24 cellular contexts compared by ENCODE assay signal in genomic region chr2:104825124-104825865, GRCh38. TPM values are rescaled to one million over a fixed set of nuclear protein-coding genes. Genes with fewer than 3 reads are reported as not detected.
DNase-seq lines count a peak whose midpoint lies in the region; ATAC-seq, FAIRE-seq and TF ChIP-seq lines count a peak whose summit lies in the region.
"Had no signal": no experiment of that assay in that cellular context is flagged by ENCODE, and none has a peak within 500 bp of the region (broad histone marks: within the 10 kb centered on the region; RNA-seq: fewer than 3 reads in every experiment).

No MANE protein-coding gene starts in this region.

- H3K4me3 ChIP-seq in HEK293 (ENCODE audit: low read depth, low read length) = no peak overlapping the region
- H3K4me3 ChIP-seq in kidney epithelial cell (ENCODE audit: low read depth, low read length) = no peak overlapping the region
- H3K4me3 ChIP-seq: BLaER1, GM23338, HAP-1, Peyer's patch had no signal

- DNase-seq in astrocyte of the hippocampus (ENCODE audit: low read depth, low spot score) (peak; percentile 77), kidney epithelial cell (ENCODE audit: low read depth) (peak; percentile 67), urothelium cell line (ENCODE audit: low spot score) (peak; percentile 69), DMS153 treated with DMSO at 0.1 percent for 48 hours (lab: John Stamatoyannopoulos, UW; ENCODE audit: unreplicated experiment) (no peak), SHP77 treated with DMSO at 0.1 percent for 48 hours (lab: John Stamatoyannopoulos, UW) (no peak)
- DNase-seq in stimulated activated effector memory CD8-positive, alpha-beta T cell treated with anti-CD3 and anti-CD28 coated beads, Interleukin-12 subunit alpha, Interleukin-12 subunit beta, amount 100 ng/mL, for 72 hours (ENCODE audit: low spot score in 2 of 2) = no peak
- DNase-seq: CD4-positive, alpha-beta T cell; COR-L47; IMR-90; NCI-H1694; NCI-H2081; NCI-H2171 treated with DMSO at 0.1 percent for 48 hours; NCI-H524 treated with DMSO at 0.1 percent for 48 hours; NCI-H82; Peyer's patch had no signal

- no peaks in the 10 kb centered on the region for H3K27me3 ChIP-seq in kidney epithelial cell (ENCODE audit: control insufficient read depth, insufficient read depth, low read length)
- H3K27me3 ChIP-seq: BLaER1, Peyer's patch had no signal

- no peak for ATAC-seq in stimulated activated effector memory CD8-positive, alpha-beta T cell treated with anti-CD3 and anti-CD28 coated beads, Interleukin-12 subunit alpha, Interleukin-12 subunit beta, amount 100 ng/mL, for 72 hours
- ATAC-seq: GM23338, Right ventricle myocardium inferior had no signal

- no peak for TF ChIP-seq CTCF in HEK293 (tag by site-specific recombination; IDR thresholded peaks at IDR 0.05)
- TF ChIP-seq CTCF in kidney epithelial cell (IDR thresholded peaks at IDR 0.05; ENCODE audit: insufficient read depth, low read length, poor library complexity, severe bottlenecking) = no peak

- H3K4me1 Mint-ChIP-seq in stimulated activated effector memory CD8-positive, alpha-beta T cell treated with anti-CD3 and anti-CD28 coated beads, Interleukin-12 subunit alpha, Interleukin-12 subunit beta, amount 100 ng/mL, for 72 hours = no peaks in the 10 kb centered on the region
- H3K4me1 Mint-ChIP-seq: GM23338 had no signal

- no peak overlapping the region for H3K27ac Mint-ChIP-seq in stimulated activated effector memory CD8-positive, alpha-beta T cell treated with anti-CD3 and anti-CD28 coated beads, Interleukin-12 subunit alpha, Interleukin-12 subunit beta, amount 100 ng/mL, for 72 hours
- H3K27ac Mint-ChIP-seq: CD4-positive, alpha-beta T cell; GM23338 had no signal

- no peaks in the 10 kb centered on the region; a peak in 1 of 3 replicates for H3K36me3 ChIP-seq in HEK293 (ENCODE audit: control insufficient read depth in 2 of 2, insufficient read depth in 1 of 2, low read length in 2 of 2)
- H3K36me3 ChIP-seq in kidney epithelial cell (ENCODE audit: control insufficient read depth, insufficient read depth, low read length) = no peaks in the 10 kb centered on the region
- H3K36me3 ChIP-seq: BLaER1, HAP-1, Peyer's patch had no signal

- no peak overlapping the region for H3K4me3 Mint-ChIP-seq in stimulated activated effector memory CD8-positive, alpha-beta T cell treated with anti-CD3 and anti-CD28 coated beads, Interleukin-12 subunit alpha, Interleukin-12 subunit beta, amount 100 ng/mL, for 72 hours
- H3K4me3 Mint-ChIP-seq: CD4-positive, alpha-beta T cell; GM23338 had no signal

- no peaks in the 10 kb centered on the region for H3K9me3 ChIP-seq in HEK293 (ENCODE audit: control insufficient read depth, insufficient read depth, low read depth, low read length)
- H3K9me3 ChIP-seq: BLaER1, HAP-1, Peyer's patch had no signal

- H3K9me3 Mint-ChIP-seq in stimulated activated effector memory CD8-positive, alpha-beta T cell treated with anti-CD3 and anti-CD28 coated beads, Interleukin-12 subunit alpha, Interleukin-12 subunit beta, amount 100 ng/mL, for 72 hours = peaks cover 5% of the 10 kb centered on the region
- H3K9me3 Mint-ChIP-seq: CD4-positive, alpha-beta T cell had no signal

- CTCF ChIA-PET in HEK293 (lab: Yijun Ruan, JAX) = interaction anchor here (1.4 kb wide), 1 partner anchor 24 kb away, joined by 5 read pairs; no protein-coding TSS in a partner anchor

- H3K4me1 ChIP-seq in HEK293 (ENCODE audit: control insufficient read depth, insufficient read depth, low read length) = peaks cover 21% of the 10 kb centered on the region
- H3K4me1 ChIP-seq: BLaER1, HAP-1, Peyer's patch had no signal

- FAIRE-seq in urothelium cell line (lab: Jason Lieb, UNC) = peak; percentile 35
- FAIRE-seq: G401.6, GM12892 had no signal

- peak overlapping the region; percentile 56 for H3K27ac ChIP-seq in HEK293 (ENCODE audit: extremely low read depth, low read depth, low read length)
- H3K27ac ChIP-seq: BLaER1, KMS-11, Peyer's patch had no signal

- POLR2A ChIA-PET in HEK293 (lab: Yijun Ruan, JAX) = no interaction called here

- H3K36me3 Mint-ChIP-seq in stimulated activated effector memory CD8-positive, alpha-beta T cell treated with anti-CD3 and anti-CD28 coated beads, Interleukin-12 subunit alpha, Interleukin-12 subunit beta, amount 100 ng/mL, for 72 hours = peaks cover 15% of the 10 kb centered on the region

TF ChIP-seq in HEK293, 187 proteins besides CTCF, POLR2A, EP300 and RAD21:
- TF ChIP-seq REST (tag by site-specific recombination; IDR thresholded peaks at IDR 0.05) (peak; percentile 65), PRDM10 (tag by site-specific recombination; IDR thresholded peaks at IDR 0.05) (0 out of 2 replicates have a peak, but pooled peaks have one; percentile 19), ZBTB20 (tag by site-specific recombination; IDR thresholded peaks at IDR 0.05) (no peak)

RNA-seq across cellular contexts. Expression of gene POU3F3, which starts 28.6 kb away (rescaled TPM):
- 18.2 and 19.0 TPM in 2 replicates for total RNA-seq in kidney epithelial cell
- total RNA-seq: A673; CD4-positive, alpha-beta T cell; IMR-90; Right ventricle myocardium inferior had no signal

Comparison
In these comparisons a context has a peak if more than half of its experiments do, and no peak if none do; other contexts are left out.
1. DNase-seq: peak in astrocyte of the hippocampus (single experiment), kidney epithelial cell (single experiment) and urothelium cell line (single experiment); none in DMS153 treated with DMSO at 0.1 percent for 48 hours (single experiment), stimulated activated effector memory CD8-positive, alpha-beta T cell treated with anti-CD3 and anti-CD28 coated beads, Interleukin-12 subunit alpha, Interleukin-12 subunit beta, amount 100 ng/mL, for 72 hours (0 of 2) and SHP77 treated with DMSO at 0.1 percent for 48 hours (single experiment).